ENCODE assay signal across 8 cellular contexts in the genomic region with DNA sequence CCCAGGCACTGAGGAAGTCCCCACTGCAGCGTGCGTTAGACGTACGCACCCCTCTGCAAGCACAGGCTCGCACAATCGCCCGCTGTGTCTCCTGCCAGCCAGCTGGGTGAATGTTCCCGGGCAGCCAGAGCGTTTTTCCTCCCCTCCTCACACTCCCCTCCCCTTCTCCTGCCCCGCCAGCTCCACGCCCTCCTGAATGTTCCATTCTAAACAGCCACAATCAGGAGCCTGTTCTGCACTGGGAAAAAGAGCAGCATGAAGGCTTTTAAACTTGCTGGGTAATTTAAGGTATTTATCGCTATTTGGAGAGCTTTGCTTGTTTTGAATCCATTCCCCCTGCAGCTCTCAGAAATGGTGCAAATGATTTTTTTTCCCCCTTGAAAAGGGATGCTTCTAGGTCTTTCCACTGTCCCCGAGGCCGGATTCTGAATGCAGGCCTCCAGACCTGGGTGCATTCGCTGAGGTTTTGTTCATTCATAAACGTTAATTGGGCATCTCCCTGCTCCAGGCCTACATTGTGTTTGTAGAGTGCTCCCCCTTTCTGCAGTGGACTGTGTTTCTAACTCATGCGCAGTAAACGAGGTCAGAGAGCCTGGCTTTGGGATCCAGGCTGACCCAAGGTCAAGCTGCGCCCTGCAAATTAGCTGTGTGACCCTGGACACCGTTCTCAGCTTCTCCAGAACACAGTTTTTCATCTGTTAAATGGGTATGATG.
DNase-seq lines count a peak whose midpoint lies in the region; ATAC-seq and TF ChIP-seq lines count a peak whose summit lies in the region.

No MANE protein-coding gene starts in this region.

- H3K36me3 ChIP-seq in IMR-90 (ENCODE audit: control insufficient read depth, insufficient read depth, low read length), result no peaks in the 10 kb centered on the region
- H3K36me3 ChIP-seq in gastroesophageal sphincter, result no peaks in the 10 kb centered on the region
- no peaks in the 10 kb centered on the region for H3K36me3 ChIP-seq in rectal smooth muscle tissue (ENCODE audit: control insufficient read depth, insufficient read depth, low read length)

- ATAC-seq in IMR-90 (ENCODE audit: low read depth), result no peak
- ATAC-seq in gastroesophageal sphincter, result peak; percentile 22
- ATAC-seq in HG02852 (IDR thresholded peaks at IDR 0.05; ENCODE audit: unreplicated experiment), result no peak

- no peak overlapping the region for H3K4ac ChIP-seq in IMR-90 (ENCODE audit: low read depth, low read length)

- TF ChIP-seq CTCF in IMR-90 (conservative IDR thresholded peaks at IDR 0.05; ENCODE audit: low read depth, low read length) (no peak), gastroesophageal sphincter (IDR thresholded peaks at IDR 0.05) (peak in 1 of 4 experiments; percentile 21)

- no peak overlapping the region for H3K18ac ChIP-seq in IMR-90 (ENCODE audit: low read depth, low read length)

- H4K8ac ChIP-seq in IMR-90 (ENCODE audit: low read depth in 2 of 2, low read length in 2 of 2), result no peak overlapping the region

- CTCF ChIA-PET in IMR-90 (lab: Yijun Ruan, JAX), result interaction anchor here (3.0 kb wide), 1 partner anchor 287 kb away, joined by 9 read pairs; no protein-coding TSS in a partner anchor

- no peak overlapping the region for H4K91ac ChIP-seq in IMR-90 (ENCODE audit: insufficient read depth, low read depth, low read length)

- H3K27ac ChIP-seq in IMR-90 (ENCODE audit: insufficient read depth, low read length) (no peak overlapping the region), gastroesophageal sphincter (peak overlapping the region in 3 of 4 donors; percentile 46 to 63 (median 46)), rectal smooth muscle tissue (ENCODE audit: low read depth, low read length) (peak overlapping the region; percentile 72)

- H3K27me3 ChIP-seq in IMR-90 (ENCODE audit: control insufficient read depth, insufficient read depth, low read length) (no peaks in the 10 kb centered on the region), gastroesophageal sphincter (no peaks in the 10 kb centered on the region), rectal smooth muscle tissue (ENCODE audit: control insufficient read depth, insufficient read depth, low read length) (no peaks in the 10 kb centered on the region)

- TF ChIP-seq EP300 in gastroesophageal sphincter (IDR thresholded peaks at IDR 0.05), result no peak

- no peak overlapping the region for H2BK20ac ChIP-seq in IMR-90 (ENCODE audit: low read depth, low read length)

- no peak overlapping the region; the same call in 2 of the 3 replicates for H2BK15ac ChIP-seq in IMR-90 (ENCODE audit: low read depth, low read length)

- dilution Hi-C loops in IMR-90 (cut with HindIII; ENCODE audit: low sequenced_read_pairs, unreplicated experiment), result no loop called here

- intact Hi-C loops in IMR-90 (cut with micrococcal nuclease), result no loop called here

- peak overlapping the region; percentile 44 for H2AK9ac ChIP-seq in IMR-90 (replicated peaks; ENCODE audit: low read depth, low read length, poor library complexity)

- H3K23ac ChIP-seq in IMR-90 (ENCODE audit: low read depth, low read length), result no peak overlapping the region

- no peak for TF ChIP-seq RAD21 in IMR-90 (IDR thresholded peaks at IDR 0.05; ENCODE audit: low read length)

- H3K9me3 ChIP-seq in IMR-90 (ENCODE audit: control insufficient read depth, insufficient read depth, low read length) (no peaks in the 10 kb centered on the region), gastroesophageal sphincter (no peaks in the 10 kb centered on the region)

- H3K4me1 ChIP-seq in IMR-90 (ENCODE audit: control insufficient read depth, insufficient read depth, low read length) (peaks cover 7% of the 10 kb centered on the region), gastroesophageal sphincter (peaks cover 0 to 81% (median 46%) of the 10 kb centered on the region in 3 donors), rectal smooth muscle tissue (ENCODE audit: control insufficient read depth, insufficient read depth, low read length) (peaks cover 68% of the 10 kb centered on the region)

- DNase-seq in IMR-90 (no peak), SK-MEL-5 (ENCODE audit: low read depth, low spot score) (peak; percentile 77), kidney tubule cell (ENCODE audit: low spot score) (no peak), GF-D8 (lab: John Stamatoyannopoulos, UW) (no peak), NCI-H146 (lab: John Stamatoyannopoulos, UW) (no peak)

- POLR2A ChIA-PET in IMR-90 (lab: Charles Lee; ENCODE audit: unreplicated experiment), result no interaction called here

- no peak overlapping the region for H2BK5ac ChIP-seq in IMR-90 (ENCODE audit: low read depth, low read length, poor library complexity, severe bottlenecking)

- H2AFZ ChIP-seq in IMR-90 (replicated peaks; ENCODE audit: low read length, poor library complexity), result peak overlapping the region; percentile 15

- in situ Hi-C loops in IMR-90 (cut with MboI; ENCODE audit: low sequenced_read_pairs) (no loop called here), SK-MEL-5 (cut with HindIII; ENCODE audit: low pct_unique_long_range_greater_than_20kb, low sequenced_read_pairs) (no loop called here)

- TF ChIP-seq POLR2A in IMR-90 (IDR thresholded peaks at IDR 0.05; ENCODE audit: low read depth, low read length) (no peak), gastroesophageal sphincter (IDR thresholded peaks at IDR 0.05) (no peak)

- H3K9ac ChIP-seq in IMR-90 (ENCODE audit: low read depth, low read length), result no peak overlapping the region
- H3K9ac ChIP-seq in rectal smooth muscle tissue (ENCODE audit: low read length), result no peak overlapping the region

- H3K9me1 ChIP-seq in IMR-90 (ENCODE audit: insufficient read depth, low read length), result peaks cover 6% of the 10 kb centered on the region; the same call in 1 of the 2 replicates

- BruUV-seq in IMR-90 (replicated peaks; lab: Mats Ljungman, UMichigan), result no TSS peak

- H3K4me3 ChIP-seq in IMR-90 (ENCODE audit: insufficient read depth, low read depth, low read length) (no peak overlapping the region), gastroesophageal sphincter (no peak overlapping the region), rectal smooth muscle tissue (ENCODE audit: low read length) (peak overlapping the region; percentile 31)

- no peak overlapping the region for H3K4me2 ChIP-seq in IMR-90 (ENCODE audit: low read depth, low read length)

- 40% methylated on average over 1 of the region's 20 CpGs; no CpG with 5 or more reads in 1 of the 2 experiments for WGBS in IMR-90 (ENCODE audit: extremely low coverage in 2 of 2, insufficient read length in 1 of 2), 2 experiments
- 17 to 35% methylated on average over 12 to 16 of the region's 20 CpGs for WGBS in gastroesophageal sphincter (ENCODE audit: low coverage in 1 of 2), 2 donors

- no peak overlapping the region for H3K56ac ChIP-seq in IMR-90 (ENCODE audit: extremely low read depth, insufficient read depth, low read length)

- H4K5ac ChIP-seq in IMR-90 (ENCODE audit: low read depth, low read length), result no peak overlapping the region

- no peak overlapping the region for H2BK120ac ChIP-seq in IMR-90 (ENCODE audit: low read depth, low read length)

- no peaks in the 10 kb centered on the region for H4K20me1 ChIP-seq in IMR-90 (ENCODE audit: insufficient read depth, low read length)

- H2AK5ac ChIP-seq in IMR-90 (ENCODE audit: low read depth, low read length), result no peak overlapping the region

- H3K79me1 ChIP-seq in IMR-90 (ENCODE audit: low read depth in 1 of 2, low read length in 2 of 2), result no peaks in the 10 kb centered on the region

- 0 out of 2 replicates have a peak overlapping the region, but pooled peaks have one; percentile 11 for H3K14ac ChIP-seq in IMR-90 (replicated peaks; ENCODE audit: low read depth, low read length)

TF ChIP-seq in IMR-90, 13 proteins besides CTCF, POLR2A, EP300 and RAD21:
- TF ChIP-seq USF2 (IDR thresholded peaks at IDR 0.05; ENCODE audit: low read depth, low read length), result no peak
- TF ChIP-seq CHD1 (IDR thresholded peaks at IDR 0.05; ENCODE audit: low read depth, low read length), result no peak
- TF ChIP-seq ELK1 (IDR thresholded peaks at IDR 0.05; ENCODE audit: borderline replicate concordance, low read depth, low read length), result no peak
- TF ChIP-seq MAZ (IDR thresholded peaks at IDR 0.05; ENCODE audit: borderline replicate concordance, low read depth, low read length), result no peak
- no peak for TF ChIP-seq MXI1 (IDR thresholded peaks at IDR 0.05; ENCODE audit: borderline replicate concordance, low read depth, low read length)
- TF ChIP-seq NFE2L2 (IDR thresholded peaks at IDR 0.05; ENCODE audit: low read depth, low read length), result no peak
- no peak for TF ChIP-seq SMC3 (IDR thresholded peaks at IDR 0.05; ENCODE audit: low read depth, low read length)
- TF ChIP-seq RCOR1 (IDR thresholded peaks at IDR 0.05; ENCODE audit: insufficient replicate concordance, low read length), result no peak
- no peak for TF ChIP-seq BHLHE40 (IDR thresholded peaks at IDR 0.05; ENCODE audit: low read depth, low read length)
- no peak for TF ChIP-seq CEBPB (IDR thresholded peaks at IDR 0.05; ENCODE audit: low read depth, low read length)
- TF ChIP-seq RFX5 (IDR thresholded peaks at IDR 0.05; ENCODE audit: low read depth, low read length), result no peak
- TF ChIP-seq FOS (IDR thresholded peaks at IDR 0.05; ENCODE audit: low read depth, low read length), result no peak
- TF ChIP-seq MAFK (IDR thresholded peaks at IDR 0.05; ENCODE audit: low read depth, low read length), result no peak
